17 cellular contexts compared by ENCODE assay signal in genomic region chr2:175011505-175011904, GRCh38. TPM values are rescaled to one million over a fixed set of nuclear protein-coding genes. Genes with fewer than 3 reads are reported as not detected.
A peak's percentile ranks its signal among the peaks of the same experiment; 100 is the strongest.
DNase-seq lines count a peak whose midpoint lies in the region; ATAC-seq and TF ChIP-seq lines count a peak whose summit lies in the region.
"Had no signal": no experiment of that assay in that cellular context is flagged by ENCODE, and none has a peak within 500 bp of the region (broad histone marks: within the 10 kb centered on the region; RNA-seq: fewer than 3 reads in every experiment).

No MANE protein-coding gene starts in this region.

- H3K4me1 Mint-ChIP-seq in activated CD4-positive, alpha-beta T cell treated with anti-CD3 and anti-CD28 coated beads, Interleukin-2, amount 10 ng/mL, durations not matched to agents 24 days and 14 days: no peaks in the 10 kb centered on the region
- H3K4me1 Mint-ChIP-seq in activated CD4-positive, alpha-beta T cell treated with anti-CD3 and anti-CD28 coated beads for 36 hours: no peaks in the 10 kb centered on the region
- H3K4me1 Mint-ChIP-seq: CD4-positive, alpha-beta memory T cell had no signal

- H3K4me1 ChIP-seq in HEK293 (ENCODE audit: control insufficient read depth, insufficient read depth, low read length): peaks cover 19% of the 10 kb centered on the region

- DNase-seq in DMS79 treated with DMSO at 0.1 percent for 48 hours (lab: John Stamatoyannopoulos, UW) (peak; percentile 67), DMS79 (lab: John Stamatoyannopoulos, UW) (no peak), 8988T (no peak)
- DNase-seq in activated CD4-positive, alpha-beta T cell treated with anti-CD3 and anti-CD28 coated beads, Interleukin-2, amount 10 ng/mL, durations not matched to agents 24 days and 14 days: no peak
- no peak for DNase-seq in activated CD4-positive, alpha-beta T cell treated with anti-CD3 and anti-CD28 coated beads for 36 hours
- DNase-seq: C1 segment of cervical spinal cord; Calu3; CD4-positive, alpha-beta memory T cell; DND-41; GM23248; H7; HFFc6 had no signal

- no peaks in the 10 kb centered on the region for H3K9me3 ChIP-seq in HEK293 (ENCODE audit: control insufficient read depth, insufficient read depth, low read depth, low read length)

- peak overlapping the region; percentile 38 for H3K27ac Mint-ChIP-seq in activated CD4-positive, alpha-beta T cell treated with anti-CD3 and anti-CD28 coated beads, Interleukin-2, amount 10 ng/mL, durations not matched to agents 24 days and 14 days
- H3K27ac Mint-ChIP-seq in activated CD4-positive, alpha-beta T cell treated with anti-CD3 and anti-CD28 coated beads for 36 hours: no peak overlapping the region
- H3K27ac Mint-ChIP-seq: HFFc6 had no signal

- H3K27ac ChIP-seq in HEK293 (ENCODE audit: extremely low read depth, low read depth, low read length) (no peak overlapping the region), VCaP (peak overlapping the region; percentile 18; the same call in 1 of the 2 replicates)
- H3K27ac ChIP-seq: GM23248 had no signal

- CTCF ChIA-PET in activated CD4-positive, alpha-beta T cell treated with anti-CD3 and anti-CD28 coated beads for 36 hours (lab: Charles Lee): interaction anchor here (1.1 to 1.2 kb wide), 2 partner anchors 34 to 262 kb away, joined by 3 to 5 read pairs; no protein-coding TSS in a partner anchor
- CTCF ChIA-PET in HEK293 (lab: Yijun Ruan, JAX): interaction anchor here (0.5 to 0.9 kb wide), 5 partner anchors 14 to 1255 kb away, joined by 3 to 4 read pairs (median 3); no protein-coding TSS in a partner anchor

- H3K4me3 ChIP-seq in HEK293 (ENCODE audit: low read depth, low read length): no peak overlapping the region
- H3K4me3 ChIP-seq: GM12878, GM23248 had no signal

- H3K36me3 ChIP-seq in HEK293 (ENCODE audit: control insufficient read depth in 2 of 2, insufficient read depth in 1 of 2, low read length in 2 of 2): no peaks in the 10 kb centered on the region

- peaks cover 6% of the 10 kb centered on the region for H3K9me3 Mint-ChIP-seq in activated CD4-positive, alpha-beta T cell treated with anti-CD3 and anti-CD28 coated beads, Interleukin-2, amount 10 ng/mL, durations not matched to agents 24 days and 14 days
- H3K9me3 Mint-ChIP-seq in activated CD4-positive, alpha-beta T cell treated with anti-CD3 and anti-CD28 coated beads for 36 hours (ENCODE audit: low read depth): no peaks in the 10 kb centered on the region
- H3K9me3 Mint-ChIP-seq: HFFc6 had no signal

- ATAC-seq in activated CD4-positive, alpha-beta T cell treated with anti-CD3 and anti-CD28 coated beads for 36 hours: no peak
- no peak for ATAC-seq in GM18498 (IDR thresholded peaks at IDR 0.05; ENCODE audit: unreplicated experiment)
- ATAC-seq: GM12878, HCT116 had no signal

- intact Hi-C loops in activated CD4-positive, alpha-beta T cell treated with anti-CD3 and anti-CD28 coated beads, Interleukin-2, amount 10 ng/mL, durations not matched to agents 24 days and 14 days (cut with micrococcal nuclease): no loop called here
- intact Hi-C loops in activated CD4-positive, alpha-beta T cell treated with anti-CD3 and anti-CD28 coated beads for 36 hours (cut with DNase I, micrococcal nuclease): no loop called here

- H3K27me3 Mint-ChIP-seq in activated CD4-positive, alpha-beta T cell treated with anti-CD3 and anti-CD28 coated beads, Interleukin-2, amount 10 ng/mL, durations not matched to agents 24 days and 14 days: peaks cover 39% of the 10 kb centered on the region
- peaks cover 12% of the 10 kb centered on the region for H3K27me3 Mint-ChIP-seq in activated CD4-positive, alpha-beta T cell treated with anti-CD3 and anti-CD28 coated beads for 36 hours

- POLR2A ChIA-PET in activated CD4-positive, alpha-beta T cell treated with anti-CD3 and anti-CD28 coated beads for 36 hours (lab: Charles Lee): no interaction called here
- POLR2A ChIA-PET in HEK293 (lab: Yijun Ruan, JAX): no interaction called here

- TF ChIP-seq CTCF in HEK293 (tag by site-specific recombination; IDR thresholded peaks at IDR 0.05): no peak
- no peak for TF ChIP-seq CTCF in VCaP (conservative IDR thresholded peaks at IDR 0.05)

- no peak overlapping the region for H3K4me3 Mint-ChIP-seq in activated CD4-positive, alpha-beta T cell treated with anti-CD3 and anti-CD28 coated beads, Interleukin-2, amount 10 ng/mL, durations not matched to agents 24 days and 14 days
- H3K4me3 Mint-ChIP-seq in activated CD4-positive, alpha-beta T cell treated with anti-CD3 and anti-CD28 coated beads for 36 hours: no peak overlapping the region
- H3K4me3 Mint-ChIP-seq: CD4-positive, alpha-beta memory T cell; HFFc6 had no signal

- H3K36me3 Mint-ChIP-seq in activated CD4-positive, alpha-beta T cell treated with anti-CD3 and anti-CD28 coated beads, Interleukin-2, amount 10 ng/mL, durations not matched to agents 24 days and 14 days (ENCODE audit: low read depth): no peaks in the 10 kb centered on the region
- no peaks in the 10 kb centered on the region for H3K36me3 Mint-ChIP-seq in activated CD4-positive, alpha-beta T cell treated with anti-CD3 and anti-CD28 coated beads for 36 hours (ENCODE audit: low read depth)
- H3K36me3 Mint-ChIP-seq: CD4-positive, alpha-beta memory T cell had no signal

TF ChIP-seq in HEK293, 187 proteins besides CTCF, POLR2A, EP300 and RAD21:
- TF ChIP-seq ZNF670 (tag by site-specific recombination; IDR thresholded peaks at IDR 0.05; ENCODE audit: low read depth): no peak
- peak; percentile 97 for TF ChIP-seq PRDM1 (tag by site-specific recombination; IDR thresholded peaks at IDR 0.05)
- no peak for TF ChIP-seq ZNF394 (tag by site-specific recombination; IDR thresholded peaks at IDR 0.05; ENCODE audit: borderline replicate concordance)
- TF ChIP-seq ZNF335 (tag by site-specific recombination; conservative IDR thresholded peaks at IDR 0.05): 0 out of 2 replicates have a peak, but pooled peaks have one; percentile 17
- TF ChIP-seq HOXA7 (CRISPR knock-in tag; IDR thresholded peaks at IDR 0.05; ENCODE audit: borderline replicate concordance): no peak
- TF ChIP-seq ZNF600 (tag by site-specific recombination; IDR thresholded peaks at IDR 0.05): peak; percentile 37
- no peak for TF ChIP-seq TRIM28 (IDR thresholded peaks at IDR 0.05; ENCODE audit: borderline replicate concordance, low read length)
- no peak for TF ChIP-seq ZNF311 (tag by site-specific recombination; IDR thresholded peaks at IDR 0.05; ENCODE audit: borderline replicate concordance)
- peak; percentile 60; the same call in 1 of the 2 replicates for TF ChIP-seq SCRT2 (tag by site-specific recombination; IDR thresholded peaks at IDR 0.05)

RNA-seq across cellular contexts. Expression of gene CHN1, which starts 6.3 kb away (rescaled TPM):
- 3.1 and 5.1 TPM in 2 replicates for total RNA-seq in activated CD4-positive, alpha-beta T cell treated with anti-CD3 and anti-CD28 coated beads, Interleukin-2, amount 10 ng/mL, durations not matched to agents 24 days and 14 days
- total RNA-seq in activated CD4-positive, alpha-beta T cell treated with anti-CD3 and anti-CD28 coated beads for 36 hours: 1 to 10 TPM; 3.8 TPM
